22 cellular contexts compared by ENCODE assay signal in the genomic region with DNA sequence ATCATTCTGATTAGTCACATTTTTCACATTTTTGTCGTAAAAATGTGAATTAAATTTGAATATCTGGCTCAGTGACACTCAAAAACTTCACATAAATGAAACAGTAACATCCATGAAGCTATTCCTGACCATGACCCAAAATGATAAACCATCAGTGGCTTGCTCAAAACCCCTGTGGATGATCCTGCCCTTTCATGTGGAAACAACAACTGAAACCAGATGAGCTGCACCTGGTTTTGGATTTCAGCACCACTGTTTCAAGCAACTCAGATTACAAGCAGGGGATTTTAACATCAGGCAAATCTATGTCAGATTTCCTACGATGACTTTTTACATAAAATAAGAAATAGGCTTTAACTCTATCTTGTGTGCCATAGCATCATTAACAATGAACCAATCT.
"Had no signal": no experiment of that assay in that cellular context is flagged by ENCODE, and none has a peak within 500 bp of the region (broad histone marks: within the 10 kb centered on the region; RNA-seq: fewer than 3 reads in every experiment).

No MANE protein-coding gene starts in this region.

- H3K36me3 Mint-ChIP-seq: activated naive CD8-positive, alpha-beta T cell; natural killer cell had no signal

- H2AFZ ChIP-seq: hepatocyte had no signal

- H3K79me2 ChIP-seq: hepatocyte had no signal

- DNase-seq: activated CD4-positive, alpha-beta T cell treated with anti-CD3 and anti-CD28 coated beads, Interleukin-2, amount 50 U/mL, for 48 hours; activated T-cell treated with anti-CD3 and anti-CD28 coated beads for 4 hours; amniotic stem cell; body of pancreas; caudate nucleus; dorsolateral prefrontal cortex; foreskin fibroblast; left cardiac atrium; lower lobe of right lung; natural killer cell; pancreas; right lobe of liver; small intestine; stimulated activated CD4-positive, alpha-beta T cell treated with anti-CD3 and anti-CD28 coated beads, Interleukin-15, amount 100 ng/mL, for 24 hours; stimulated activated CD4-positive, alpha-beta T cell treated with anti-CD3 and anti-CD28 coated beads, Interleukin-4, amount 100 ng/mL, for 1 hour; stimulated activated naive CD8-positive, alpha-beta T cell treated with anti-CD3 and anti-CD28 coated beads, Interleukin-15, amount 100 ng/mL, for 72 hours; transverse colon had no signal

- ATAC-seq: body of pancreas; left cardiac atrium; lower lobe of right lung; natural killer cell; pancreas; right lobe of liver; stimulated activated naive CD8-positive, alpha-beta T cell treated with anti-CD3 and anti-CD28 coated beads, Interleukin-15, amount 100 ng/mL, for 72 hours had no signal

- H3K9me3 ChIP-seq: body of pancreas, lower lobe of right lung, neutrophil, pancreas, right lobe of liver, suprapubic skin, transverse colon had no signal

- H3K4me3 ChIP-seq: body of pancreas, dorsolateral prefrontal cortex, hepatocyte, lower lobe of right lung, pancreas, right lobe of liver, suprapubic skin, transverse colon had no signal

- H3K27ac Mint-ChIP-seq: activated naive CD8-positive, alpha-beta T cell; activated T-helper 1 cell treated with anti-CD3 and anti-CD28 coated beads, Interleukin-12 subunit alpha, Interleukin-12 subunit beta, Interleukin-2, Interleukin-4 antibody, amounts not matched to agents 30 ng/mL and 10 ng/mL and 1 ng/mL, durations not matched to agents 14 hours and 24 hours and 36 hours; natural killer cell; stimulated activated naive CD8-positive, alpha-beta T cell treated with anti-CD3 and anti-CD28 coated beads, Interleukin-15, amount 100 ng/mL, for 72 hours had no signal

- H3K36me3 ChIP-seq: lower lobe of right lung, neutrophil, pancreas, right lobe of liver, suprapubic skin, transverse colon had no signal

- H3K4me1 Mint-ChIP-seq: stimulated activated naive CD8-positive, alpha-beta T cell treated with anti-CD3 and anti-CD28 coated beads, Interleukin-15, amount 100 ng/mL, for 72 hours had no signal

- H3K4me1 ChIP-seq: body of pancreas, lower lobe of right lung, pancreas, right lobe of liver, suprapubic skin had no signal

- H3K27ac ChIP-seq: body of pancreas, dorsolateral prefrontal cortex, hepatocyte, lower lobe of right lung, neutrophil, pancreas, right lobe of liver, suprapubic skin, transverse colon had no signal

- H3K4me2 ChIP-seq: hepatocyte had no signal

- H3K4me3 Mint-ChIP-seq: activated naive CD8-positive, alpha-beta T cell; activated T-helper 1 cell treated with anti-CD3 and anti-CD28 coated beads, Interleukin-12 subunit alpha, Interleukin-12 subunit beta, Interleukin-2, Interleukin-4 antibody, amounts not matched to agents 30 ng/mL and 10 ng/mL and 1 ng/mL, durations not matched to agents 14 hours and 24 hours and 36 hours; natural killer cell; stimulated activated naive CD8-positive, alpha-beta T cell treated with anti-CD3 and anti-CD28 coated beads, Interleukin-15, amount 100 ng/mL, for 72 hours had no signal

- H3K27me3 ChIP-seq: body of pancreas, dorsolateral prefrontal cortex, hepatocyte, pancreas, right lobe of liver, suprapubic skin, transverse colon had no signal

- H3K9me3 Mint-ChIP-seq: activated T-helper 1 cell treated with anti-CD3 and anti-CD28 coated beads, Interleukin-12 subunit alpha, Interleukin-12 subunit beta, Interleukin-2, Interleukin-4 antibody, amounts not matched to agents 30 ng/mL and 10 ng/mL and 1 ng/mL, durations not matched to agents 14 hours and 24 hours and 36 hours; stimulated activated naive CD8-positive, alpha-beta T cell treated with anti-CD3 and anti-CD28 coated beads, Interleukin-15, amount 100 ng/mL, for 72 hours had no signal
